In the genomic region with DNA sequence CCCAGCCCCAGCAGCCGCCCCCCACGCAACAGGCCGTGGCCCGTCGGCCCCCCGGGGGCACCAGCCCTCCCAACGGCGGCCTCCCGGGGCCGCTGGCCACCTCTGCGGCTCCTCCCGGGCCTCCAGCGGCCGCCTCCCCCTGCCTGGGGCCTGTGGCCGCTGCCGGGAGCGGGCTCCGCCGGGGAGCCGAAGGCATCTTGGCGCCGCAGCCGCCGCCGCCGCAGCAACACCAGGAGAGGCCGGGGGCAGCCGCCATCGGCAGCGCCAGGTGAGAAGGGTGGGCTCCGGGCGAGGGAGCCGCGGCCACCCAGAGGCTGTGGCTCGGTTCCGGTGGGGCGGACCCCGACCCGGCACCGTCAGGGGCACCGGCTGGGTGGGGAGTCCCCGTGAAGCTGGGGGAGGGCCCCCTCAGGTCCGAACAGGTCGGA, we compare ENCODE assay signal across 8 cellular contexts. TPM values are rescaled to one million over a fixed set of nuclear protein-coding genes. Genes with fewer than 3 reads are reported as not detected.
DNase-seq lines count a peak whose midpoint lies in the region; ATAC-seq and TF ChIP-seq lines count a peak whose summit lies in the region.

No MANE protein-coding gene starts in this region.

- DNase-seq in activated naive CD4-positive, alpha-beta T cell treated with anti-CD3 and anti-CD28 coated beads, Interleukin-2, amount 10 ng/mL, durations not matched to agents 7 days and 5 days = no peak
- DNase-seq in activated naive CD4-positive, alpha-beta T cell treated with anti-CD3 and anti-CD28 coated beads, Interleukin-2, amount 50 U/mL, for 72 hours (ENCODE audit: low spot score in 2 of 2) = no peak
- DNase-seq in NB4 (ENCODE audit: low read depth) (no peak), dorsolateral prefrontal cortex (no peak), GDM1 (lab: John Stamatoyannopoulos, UW) (no peak), NCI-H774 (lab: John Stamatoyannopoulos, UW) (no peak)
- DNase-seq in stimulated activated CD4-positive, alpha-beta T cell treated with anti-CD3 and anti-CD28 coated beads, Interleukin-2, amount 100 ng/mL, for 24 hours = no peak

- H3K36me3 Mint-ChIP-seq in activated naive CD4-positive, alpha-beta T cell treated with anti-CD3 and anti-CD28 coated beads, Interleukin-2, amount 10 ng/mL, durations not matched to agents 7 days and 5 days = peaks cover 53% of the 10 kb centered on the region
- H3K36me3 Mint-ChIP-seq in activated naive CD4-positive, alpha-beta T cell treated with anti-CD3 and anti-CD28 coated beads, Interleukin-2, amount 50 U/mL, for 72 hours = peaks cover 39 to 49% of the 10 kb centered on the region in 2 donors

- no peaks in the 10 kb centered on the region for H3K9me3 Mint-ChIP-seq in activated naive CD4-positive, alpha-beta T cell treated with anti-CD3 and anti-CD28 coated beads, Interleukin-2, amount 10 ng/mL, durations not matched to agents 7 days and 5 days
- no peaks in the 10 kb centered on the region for H3K9me3 Mint-ChIP-seq in activated naive CD4-positive, alpha-beta T cell treated with anti-CD3 and anti-CD28 coated beads, Interleukin-2, amount 50 U/mL, for 72 hours

- peak; percentile 16 for TF ChIP-seq POLR2A in NB4 (IDR thresholded peaks at IDR 0.05; ENCODE audit: extremely low read depth, insufficient read length)

- H3K4me3 ChIP-seq in NB4 (ENCODE audit: low read depth, low read length) (peak overlapping the region; percentile 80), dorsolateral prefrontal cortex (peak overlapping the region; percentile 79 to 100 (median 97)), muscle layer of duodenum (ENCODE audit: low read depth in 1 of 2, low read length in 2 of 2) (peak overlapping the region; percentile 88 to 95)

- H3K36me3 ChIP-seq in muscle layer of duodenum (ENCODE audit: control insufficient read depth in 1 of 2, insufficient read depth in 2 of 2, low read length in 2 of 2) = peaks cover 33 to 40% of the 10 kb centered on the region in 2 donors

- peaks cover 4% of the 10 kb centered on the region for H3K27me3 Mint-ChIP-seq in activated naive CD4-positive, alpha-beta T cell treated with anti-CD3 and anti-CD28 coated beads, Interleukin-2, amount 10 ng/mL, durations not matched to agents 7 days and 5 days

- peaks cover 7 to 24% of the 10 kb centered on the region in 2 donors for H3K4me1 ChIP-seq in muscle layer of duodenum (ENCODE audit: control insufficient read depth in 1 of 2, insufficient read depth in 2 of 2, low read length in 2 of 2)

- no peak for TF ChIP-seq CTCF in NB4 (IDR thresholded peaks at IDR 0.05; ENCODE audit: low read depth, low read length)
- TF ChIP-seq CTCF in dorsolateral prefrontal cortex (IDR thresholded peaks at IDR 0.05 in 54 of 56, conservative IDR thresholded peaks at IDR 0.05 in 2 of 56; ENCODE audit: low read depth in 1 of 56, partially characterized antibody in 56 of 56) = no peak

- H3K9me3 ChIP-seq in muscle layer of duodenum (ENCODE audit: control insufficient read depth in 1 of 2, low read length in 2 of 2) = no peaks in the 10 kb centered on the region

- H3K27me3 ChIP-seq in dorsolateral prefrontal cortex (no peaks in the 10 kb centered on the region), muscle layer of duodenum (ENCODE audit: low read depth, low read length) (no peaks in the 10 kb centered on the region)

- H3K27ac ChIP-seq in dorsolateral prefrontal cortex (peak overlapping the region; percentile 80 to 100 (median 98)), muscle layer of duodenum (ENCODE audit: low read length) (peak overlapping the region; percentile 71)

- H3K4me1 Mint-ChIP-seq in activated naive CD4-positive, alpha-beta T cell treated with anti-CD3 and anti-CD28 coated beads, Interleukin-2, amount 10 ng/mL, durations not matched to agents 7 days and 5 days = peaks cover 47% of the 10 kb centered on the region

- no peak for ATAC-seq in activated naive CD4-positive, alpha-beta T cell treated with anti-CD3 and anti-CD28 coated beads, Interleukin-2, amount 50 U/mL, for 72 hours

- H3K4me3 Mint-ChIP-seq in activated naive CD4-positive, alpha-beta T cell treated with anti-CD3 and anti-CD28 coated beads, Interleukin-2, amount 10 ng/mL, durations not matched to agents 7 days and 5 days = peak overlapping the region; percentile 95

- CTCF ChIA-PET in activated naive CD4-positive, alpha-beta T cell treated with anti-CD3 and anti-CD28 coated beads, Interleukin-2, amount 10 ng/mL, durations not matched to agents 7 days and 5 days (lab: Charles Lee) = interaction anchor here (1.4 kb wide), 1 partner anchor 122 kb away, joined by 4 read pairs; no protein-coding TSS in a partner anchor

- H3K27ac Mint-ChIP-seq in activated naive CD4-positive, alpha-beta T cell treated with anti-CD3 and anti-CD28 coated beads, Interleukin-2, amount 10 ng/mL, durations not matched to agents 7 days and 5 days = peak overlapping the region; percentile 98
- H3K27ac Mint-ChIP-seq in activated naive CD4-positive, alpha-beta T cell treated with anti-CD3 and anti-CD28 coated beads, Interleukin-2, amount 50 U/mL, for 72 hours = peak overlapping the region in 1 of 2 donors; percentile 93

- intact Hi-C loops in dorsolateral prefrontal cortex (cut with DNase I) = loop anchor here in 1 of 2 donors (5.0 to 10.0 kb wide), 2 partner anchors 124 to 269 kb away; a partner anchor contains a TSS

RNA-seq across cellular contexts. Expression of a gene that starts 0.5 kb away (rescaled TPM):
- 100 to 1,000 TPM; 317 to 377 TPM for total RNA-seq in activated naive CD4-positive, alpha-beta T cell treated with anti-CD3 and anti-CD28 coated beads, Interleukin-2, amount 50 U/mL, for 72 hours
- 100 to 1,000 TPM; 103 to 193 (median 134) TPM for total RNA-seq in dorsolateral prefrontal cortex

RNA-seq across cellular contexts. Expression of a gene that starts 22.8 kb away (rescaled TPM):
- total RNA-seq in activated naive CD4-positive, alpha-beta T cell treated with anti-CD3 and anti-CD28 coated beads, Interleukin-2, amount 50 U/mL, for 72 hours = 100 to 1,000 TPM; 235 to 315 TPM
- total RNA-seq in dorsolateral prefrontal cortex = 100 to 1,000 TPM in 87 of 120 experiments, 10 to 100 TPM in 33; 78.8 to 138 (median 104) TPM

RNA-seq across cellular contexts. Expression of a gene that starts 40.3 kb away (rescaled TPM):
- 10 to 100 TPM; 41.1 to 55.5 TPM for total RNA-seq in activated naive CD4-positive, alpha-beta T cell treated with anti-CD3 and anti-CD28 coated beads, Interleukin-2, amount 50 U/mL, for 72 hours
- total RNA-seq in dorsolateral prefrontal cortex = 100 to 1,000 TPM in 84 of 120 experiments, 10 to 100 TPM in 36; 81.1 to 153 (median 109) TPM

RNA-seq across cellular contexts. Expression of a gene that starts 55.0 kb away (rescaled TPM):
- 1 to 10 TPM; 4.7 to 7.4 TPM for total RNA-seq in activated naive CD4-positive, alpha-beta T cell treated with anti-CD3 and anti-CD28 coated beads, Interleukin-2, amount 50 U/mL, for 72 hours
- 1 to 10 TPM in 62 of 120 experiments, under 1 TPM in 57, not detected in 1; 0.15 to 6.5 (median 1.1) TPM for total RNA-seq in dorsolateral prefrontal cortex
